Comparison of ENCODE assay signal across 8 cellular contexts in the genomic region with DNA sequence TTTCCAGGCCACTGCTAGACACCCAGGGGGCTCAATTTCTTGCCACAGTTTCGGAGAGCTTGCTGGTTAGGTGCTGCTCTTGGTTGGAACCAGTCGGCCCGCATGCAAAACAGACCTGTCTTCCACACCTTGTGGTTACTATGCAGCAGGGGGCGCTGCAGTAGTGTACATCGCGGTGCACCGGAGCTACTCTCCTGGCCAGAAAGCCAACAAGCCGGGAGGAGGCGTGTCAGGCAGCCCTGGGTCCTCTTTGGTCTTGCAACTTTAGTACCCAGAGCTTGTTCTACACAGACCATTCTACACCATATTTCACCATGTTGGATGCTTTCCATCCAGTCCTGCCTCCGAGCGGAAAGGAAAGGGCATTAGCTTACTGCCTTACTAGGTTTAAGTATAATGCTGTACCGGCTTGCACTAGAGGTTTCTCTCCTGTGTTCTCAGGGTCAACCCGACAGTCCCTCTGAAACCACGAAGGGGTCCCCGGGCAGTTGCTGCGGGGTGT. TPM values are rescaled to one million over a fixed set of nuclear protein-coding genes. Genes with fewer than 3 reads are reported as not detected.
DNase-seq lines count a peak whose midpoint lies in the region; ATAC-seq, FAIRE-seq and TF ChIP-seq lines count a peak whose summit lies in the region.

No MANE protein-coding gene starts in this region.

- peak overlapping the region; percentile 30 for H3K27ac Mint-ChIP-seq in endothelial cell (ENCODE audit: unreplicated experiment)
- H3K27ac Mint-ChIP-seq in mesothelial cell of epicardium = peak overlapping the region; percentile 98

- H3K4me3 ChIP-seq in HUES6 (ENCODE audit: low read depth, low read length) = peak overlapping the region; percentile 79
- H3K4me3 ChIP-seq in NT2/D1 (ENCODE audit: insufficient read length, low read depth) = peak overlapping the region; percentile 73

- peaks cover 10% of the 10 kb centered on the region for H3K4me1 ChIP-seq in HUES6 (ENCODE audit: control insufficient read depth, insufficient read depth, low read length)
- peaks cover 2% of the 10 kb centered on the region for H3K4me1 ChIP-seq in NT2/D1 (ENCODE audit: insufficient read depth, insufficient read length)

- ATAC-seq in GM21515 (IDR thresholded peaks at IDR 0.05; ENCODE audit: unreplicated experiment) = peak; percentile 70

- TF ChIP-seq CTCF in D721Med (IDR thresholded peaks at IDR 0.05; ENCODE audit: insufficient read depth, missing control alignments) (peak; percentile 97), endothelial cell (IDR thresholded peaks at IDR 0.05; ENCODE audit: unreplicated experiment) (peak; percentile 89), mesothelial cell of epicardium (IDR thresholded peaks at IDR 0.05; ENCODE audit: unreplicated experiment) (peak; percentile 91)

- H3K36me3 Mint-ChIP-seq in endothelial cell (ENCODE audit: low read depth, unreplicated experiment) (no peaks in the 10 kb centered on the region), mesothelial cell of epicardium (no peaks in the 10 kb centered on the region)

- H3K27ac ChIP-seq in HUES6 (ENCODE audit: low read depth, low read length) = no peak overlapping the region

- DNase-seq in D721Med (ENCODE audit: insufficient read length, low spot score) (peak; percentile 25), NT2/D1 (ENCODE audit: low read depth, low spot score) (peak; percentile 93), endothelial cell (ENCODE audit: low spot score) (peak; percentile 91), mesothelial cell of epicardium (ENCODE audit: low spot score in 2 of 2, unreplicated experiment in 2 of 2) (peak; percentile 89 to 94)
- DNase-seq in activated CD8-positive, alpha-beta memory T cell treated with anti-CD3 and anti-CD28 coated beads, Interleukin-2, amount 50 U/mL, for 4 hours = peak; percentile 90
- peak; percentile 69 to 82 for DNase-seq in stimulated activated CD8-positive, alpha-beta memory T cell treated with anti-CD3 and anti-CD28 coated beads, Interleukin-15, amount 100 ng/mL, for 4 hours (ENCODE audit: low read depth in 2 of 2)

- H3K9me3 Mint-ChIP-seq in endothelial cell (ENCODE audit: unreplicated experiment) = no peaks in the 10 kb centered on the region
- no peaks in the 10 kb centered on the region for H3K9me3 Mint-ChIP-seq in mesothelial cell of epicardium

- H3K36me3 ChIP-seq in HUES6 (ENCODE audit: control insufficient read depth, insufficient read depth, low read length) = no peaks in the 10 kb centered on the region
- no peaks in the 10 kb centered on the region for H3K36me3 ChIP-seq in NT2/D1 (ENCODE audit: insufficient read depth, insufficient read length, low read length)

- H3K9me3 ChIP-seq in HUES6 (ENCODE audit: control insufficient read depth, insufficient read depth, low read depth, low read length) (no peaks in the 10 kb centered on the region), NT2/D1 (ENCODE audit: insufficient read depth, low read length) (no peaks in the 10 kb centered on the region)

- H3K27me3 Mint-ChIP-seq in endothelial cell (ENCODE audit: unreplicated experiment) (peaks cover 7% of the 10 kb centered on the region), mesothelial cell of epicardium (ENCODE audit: low read depth) (no peaks in the 10 kb centered on the region)

- H3K4me3 Mint-ChIP-seq in endothelial cell (ENCODE audit: unreplicated experiment) (peak overlapping the region; percentile 95), mesothelial cell of epicardium (peak overlapping the region; percentile 87)

- peaks cover 9% of the 10 kb centered on the region; the same call in 1 of the 2 replicates for H3K27me3 ChIP-seq in HUES6 (ENCODE audit: control insufficient read depth, insufficient read depth, low read length)
- H3K27me3 ChIP-seq in NT2/D1 (ENCODE audit: insufficient read depth, insufficient read length) = peaks cover 11% of the 10 kb centered on the region

- H3K9ac ChIP-seq in HUES6 (ENCODE audit: low read length) (peak overlapping the region; percentile 62), NT2/D1 (ENCODE audit: insufficient read length, low read depth) (peak overlapping the region; percentile 77)

- FAIRE-seq in D721Med (lab: Jason Lieb, UNC) = no peak

- H3K4me1 Mint-ChIP-seq in endothelial cell (ENCODE audit: unreplicated experiment) (peaks cover 12% of the 10 kb centered on the region), mesothelial cell of epicardium (peaks cover 45% of the 10 kb centered on the region)

RNA-seq across cellular contexts. Expression of gene TMTC2, which starts 0.9 kb away (rescaled TPM):
- total RNA-seq in endothelial cell (ENCODE audit: unreplicated experiment) (3.6 TPM), mesothelial cell of epicardium (36.9 to 39.5 TPM (median 38.3 TPM) in 3 replicates)

Comparison
In these comparisons a context has a peak if more than half of its experiments do, and no peak if none do; other contexts are left out.
1. DNase-seq: peak in every context shown above with its lines; median percentile 93 in NT2/D1; 92 in mesothelial cell of epicardium; 91 in endothelial cell; 90 in activated CD8-positive, alpha-beta memory T cell treated with anti-CD3 and anti-CD28 coated beads, Interleukin-2, amount 50 U/mL, for 4 hours; 76 in stimulated activated CD8-positive, alpha-beta memory T cell treated with anti-CD3 and anti-CD28 coated beads, Interleukin-15, amount 100 ng/mL, for 4 hours; 25 in D721Med.